13 cellular contexts compared by ENCODE assay signal in genomic region chr20:32326507-32326851, GRCh38. TPM values are rescaled to one million over a fixed set of nuclear protein-coding genes. Genes with fewer than 3 reads are reported as not detected.
DNase-seq lines count a peak whose midpoint lies in the region; ATAC-seq and TF ChIP-seq lines count a peak whose summit lies in the region.
"Had no signal": no experiment of that assay in that cellular context is flagged by ENCODE, and none has a peak within 500 bp of the region (broad histone marks: within the 10 kb centered on the region; RNA-seq: fewer than 3 reads in every experiment).

No MANE protein-coding gene starts in this region.

- POLR2A ChIA-PET in activated CD4-positive, alpha-beta memory T cell treated with anti-CD3 and anti-CD28 coated beads for 36 hours (lab: Charles Lee), result interaction anchor here (1.3 kb wide), 1 partner anchor 24 kb away, joined by 3 read pairs; no protein-coding TSS in a partner anchor
- POLR2A ChIA-PET in activated CD4-positive, alpha-beta memory T cell treated with anti-CD3 and anti-CD28 coated beads, Interleukin-2, amount 10 ng/mL, durations not matched to agents 7 days and 5 days (lab: Charles Lee), result no interaction called here

- no peaks in the 10 kb centered on the region for H3K9me3 Mint-ChIP-seq in activated CD4-positive, alpha-beta memory T cell treated with anti-CD3 and anti-CD28 coated beads for 36 hours
- no peaks in the 10 kb centered on the region for H3K9me3 Mint-ChIP-seq in activated CD4-positive, alpha-beta memory T cell treated with anti-CD3 and anti-CD28 coated beads, Interleukin-2, amount 10 ng/mL, durations not matched to agents 7 days and 5 days
- no peaks in the 10 kb centered on the region for H3K9me3 Mint-ChIP-seq in endothelial cell (ENCODE audit: unreplicated experiment)

- intact Hi-C loops in activated CD4-positive, alpha-beta memory T cell treated with anti-CD3 and anti-CD28 coated beads for 36 hours (cut with micrococcal nuclease), result no loop called here

- H3K4me1 Mint-ChIP-seq in activated CD4-positive, alpha-beta memory T cell treated with anti-CD3 and anti-CD28 coated beads for 36 hours (ENCODE audit: low read depth), result peaks cover 25% of the 10 kb centered on the region
- H3K4me1 Mint-ChIP-seq in activated CD4-positive, alpha-beta memory T cell treated with anti-CD3 and anti-CD28 coated beads, Interleukin-2, amount 10 ng/mL, durations not matched to agents 7 days and 5 days, result peaks cover 12% of the 10 kb centered on the region
- peaks cover 23% of the 10 kb centered on the region for H3K4me1 Mint-ChIP-seq in endothelial cell (ENCODE audit: unreplicated experiment)

- no peak overlapping the region for H3K4me3 Mint-ChIP-seq in activated CD4-positive, alpha-beta memory T cell treated with anti-CD3 and anti-CD28 coated beads for 36 hours
- no peak overlapping the region for H3K4me3 Mint-ChIP-seq in activated CD4-positive, alpha-beta memory T cell treated with anti-CD3 and anti-CD28 coated beads, Interleukin-2, amount 10 ng/mL, durations not matched to agents 7 days and 5 days
- no peak overlapping the region for H3K4me3 Mint-ChIP-seq in endothelial cell (ENCODE audit: unreplicated experiment)

- CTCF ChIA-PET in activated CD4-positive, alpha-beta memory T cell treated with anti-CD3 and anti-CD28 coated beads for 36 hours (lab: Charles Lee), result no interaction called here
- CTCF ChIA-PET in activated CD4-positive, alpha-beta memory T cell treated with anti-CD3 and anti-CD28 coated beads, Interleukin-2, amount 10 ng/mL, durations not matched to agents 7 days and 5 days (lab: Charles Lee), result no interaction called here

- TF ChIP-seq CTCF in endothelial cell (IDR thresholded peaks at IDR 0.05; ENCODE audit: unreplicated experiment), result no peak

- ATAC-seq in GM21390 (IDR thresholded peaks at IDR 0.05; ENCODE audit: unreplicated experiment), result no peak

- no peak for DNase-seq in activated CD4-positive, alpha-beta memory T cell treated with anti-CD3 and anti-CD28 coated beads for 36 hours
- no peak for DNase-seq in activated CD4-positive, alpha-beta memory T cell treated with anti-CD3 and anti-CD28 coated beads, Interleukin-2, amount 10 ng/mL, durations not matched to agents 7 days and 5 days
- DNase-seq in NCI-H510A (lab: John Stamatoyannopoulos, UW), result peak; percentile 63
- no peak for DNase-seq in endothelial cell (ENCODE audit: low spot score)
- peak; percentile 10 for DNase-seq in renal cortical epithelial cell (ENCODE audit: low read depth)
- DNase-seq in NCI-H1436 treated with DMSO at 0.1 percent for 48 hours (lab: John Stamatoyannopoulos, UW), result no peak
- DNase-seq in DMS 273 treated with DMSO at 0.1 percent for 48 hours (lab: John Stamatoyannopoulos, UW), result no peak
- DNase-seq: activated gamma-delta T cell treated with Interleukin-2 at 50 U/mL for 16 hours, dorsolateral prefrontal cortex, GF-D8, hippocampal formation, spleen had no signal

- H3K27me3 Mint-ChIP-seq in activated CD4-positive, alpha-beta memory T cell treated with anti-CD3 and anti-CD28 coated beads for 36 hours, result no peaks in the 10 kb centered on the region
- H3K27me3 Mint-ChIP-seq in activated CD4-positive, alpha-beta memory T cell treated with anti-CD3 and anti-CD28 coated beads, Interleukin-2, amount 10 ng/mL, durations not matched to agents 7 days and 5 days, result no peaks in the 10 kb centered on the region
- H3K27me3 Mint-ChIP-seq in endothelial cell (ENCODE audit: unreplicated experiment), result no peaks in the 10 kb centered on the region

- H3K27ac Mint-ChIP-seq in activated CD4-positive, alpha-beta memory T cell treated with anti-CD3 and anti-CD28 coated beads for 36 hours, result peak overlapping the region; percentile 20
- no peak overlapping the region for H3K27ac Mint-ChIP-seq in activated CD4-positive, alpha-beta memory T cell treated with anti-CD3 and anti-CD28 coated beads, Interleukin-2, amount 10 ng/mL, durations not matched to agents 7 days and 5 days
- peak overlapping the region; percentile 92 for H3K27ac Mint-ChIP-seq in endothelial cell (ENCODE audit: unreplicated experiment)

- H3K36me3 Mint-ChIP-seq in activated CD4-positive, alpha-beta memory T cell treated with anti-CD3 and anti-CD28 coated beads for 36 hours, result peaks cover 45% of the 10 kb centered on the region
- peaks cover 37% of the 10 kb centered on the region for H3K36me3 Mint-ChIP-seq in activated CD4-positive, alpha-beta memory T cell treated with anti-CD3 and anti-CD28 coated beads, Interleukin-2, amount 10 ng/mL, durations not matched to agents 7 days and 5 days (ENCODE audit: low read depth)
- H3K36me3 Mint-ChIP-seq in endothelial cell (ENCODE audit: low read depth, unreplicated experiment), result peaks cover 2% of the 10 kb centered on the region

RNA-seq across cellular contexts. Expression of gene ASXL1, which starts 31.7 kb away (rescaled TPM):
- 100 to 1,000 TPM; 141 to 147 TPM for total RNA-seq in activated CD4-positive, alpha-beta memory T cell treated with anti-CD3 and anti-CD28 coated beads for 36 hours
- total RNA-seq in activated CD4-positive, alpha-beta memory T cell treated with anti-CD3 and anti-CD28 coated beads, Interleukin-2, amount 10 ng/mL, durations not matched to agents 7 days and 5 days, result 100 to 1,000 TPM; 113 to 118 TPM
- total RNA-seq in endothelial cell (ENCODE audit: unreplicated experiment) (90.8 TPM), renal cortical epithelial cell (27.1 and 54.8 TPM in 2 replicates)

RNA-seq across cellular contexts. Expression of gene KIF3B, which starts 49.0 kb away (rescaled TPM):
- 10 to 100 TPM; 38.9 to 39.4 TPM for total RNA-seq in activated CD4-positive, alpha-beta memory T cell treated with anti-CD3 and anti-CD28 coated beads for 36 hours
- 10 to 100 TPM; 23.1 to 23.4 TPM for total RNA-seq in activated CD4-positive, alpha-beta memory T cell treated with anti-CD3 and anti-CD28 coated beads, Interleukin-2, amount 10 ng/mL, durations not matched to agents 7 days and 5 days
- total RNA-seq in endothelial cell (ENCODE audit: unreplicated experiment) (34.7 TPM), renal cortical epithelial cell (25.0 and 60.9 TPM in 2 replicates)

Comparison
In these comparisons a context has a peak if more than half of its experiments do, and no peak if none do; other contexts are left out.
1. DNase-seq: peak in NCI-H510A (single experiment) and renal cortical epithelial cell (single experiment); none in activated CD4-positive, alpha-beta memory T cell treated with anti-CD3 and anti-CD28 coated beads for 36 hours (single experiment), activated CD4-positive, alpha-beta memory T cell treated with anti-CD3 and anti-CD28 coated beads, Interleukin-2, amount 10 ng/mL, durations not matched to agents 7 days and 5 days (single experiment), endothelial cell (single experiment), NCI-H1436 treated with DMSO at 0.1 percent for 48 hours (single experiment) and DMS 273 treated with DMSO at 0.1 percent for 48 hours (single experiment).